8 cellular contexts compared by ENCODE assay signal in genomic region chr18:48975221-48975816, GRCh38. TPM values are rescaled to one million over a fixed set of nuclear protein-coding genes. Genes with fewer than 3 reads are reported as not detected.
DNase-seq lines count a peak whose midpoint lies in the region; ATAC-seq, FAIRE-seq and TF ChIP-seq lines count a peak whose summit lies in the region.

No MANE protein-coding gene starts in this region.

- CTCF ChIA-PET in A673 (lab: Charles Lee): interaction anchor here (0.6 kb wide), 1 partner anchor 23 kb away, joined by 7 read pairs; no protein-coding TSS in a partner anchor
- CTCF ChIA-PET in PC-9 (lab: Charles Lee): no interaction called here

- DNase-seq in A673 (ENCODE audit: low spot score) (no peak), PC-9 (no peak), esophagus squamous epithelium (lab: John Stamatoyannopoulos, UW) (no peak), osteocyte (ENCODE audit: extremely low spot score, unreplicated experiment) (no peak), H54 (ENCODE audit: insufficient read length, low spot score) (no peak), NCI-H446 treated with DMSO at 0.1 percent for 48 hours (lab: John Stamatoyannopoulos, UW) (no peak)

- H3K36me3 ChIP-seq in A673 (ENCODE audit: insufficient read depth, low read length, poor library complexity, severe bottlenecking): no peaks in the 10 kb centered on the region
- H3K36me3 ChIP-seq in PC-9 (ENCODE audit: low read depth): no peaks in the 10 kb centered on the region
- H3K36me3 ChIP-seq in esophagus squamous epithelium: no peaks in the 10 kb centered on the region

- H3K79me2 ChIP-seq in PC-9 (ENCODE audit: low read depth): no peaks in the 10 kb centered on the region

- H3K4me1 Mint-ChIP-seq in osteocyte (ENCODE audit: unreplicated experiment): peaks cover 18% of the 10 kb centered on the region

- H3K27me3 ChIP-seq in A673 (replicated peaks; ENCODE audit: insufficient read depth, low read depth, low read length, poor library complexity) (no peaks in the 10 kb centered on the region), PC-9 (ENCODE audit: insufficient read depth, low read depth) (no peaks in the 10 kb centered on the region), esophagus squamous epithelium (peaks cover 0 to 7% (median 0%) of the 10 kb centered on the region in 4 donors)

- no peaks in the 10 kb centered on the region for H4K20me1 ChIP-seq in PC-9 (ENCODE audit: insufficient read depth)

- peak; percentile 21 for ATAC-seq in GM21390 (IDR thresholded peaks at IDR 0.05; ENCODE audit: unreplicated experiment)
- ATAC-seq in GM18520 (IDR thresholded peaks at IDR 0.05; ENCODE audit: unreplicated experiment): no peak

- peak overlapping the region; percentile 71 for H3K27ac Mint-ChIP-seq in osteocyte (ENCODE audit: unreplicated experiment)

- H3F3A ChIP-seq in PC-9 (ENCODE audit: insufficient read depth, low read depth): peaks cover 29% of the 10 kb centered on the region

- no peaks in the 10 kb centered on the region for H3K27me3 Mint-ChIP-seq in osteocyte (ENCODE audit: unreplicated experiment)

- H3K4me1 ChIP-seq in A673 (ENCODE audit: insufficient read depth, low read length, poor library complexity, severe bottlenecking): no peaks in the 10 kb centered on the region
- H3K4me1 ChIP-seq in PC-9 (replicated peaks; ENCODE audit: insufficient read depth): peaks cover 33% of the 10 kb centered on the region
- peaks cover 15 to 32% (median 23%) of the 10 kb centered on the region in 3 donors for H3K4me1 ChIP-seq in esophagus squamous epithelium

- peak overlapping the region; percentile 67 for H3K27ac ChIP-seq in A673 (ENCODE audit: low read depth, low read length, poor library complexity, severe bottlenecking)
- peak overlapping the region; percentile 77 for H3K27ac ChIP-seq in PC-9
- H3K27ac ChIP-seq in esophagus squamous epithelium: peak overlapping the region; percentile 79 to 86 (median 84)

- no TSS peak for BruUV-seq in A673 (replicated peaks; lab: Mats Ljungman, UMichigan)
- no TSS peak for BruUV-seq in PC-9 (replicated peaks; lab: Mats Ljungman, UMichigan)

- POLR2A ChIA-PET in A673 (lab: Charles Lee; ENCODE audit: low non-redundant PET) (no interaction called here), PC-9 (lab: Charles Lee; ENCODE audit: unreplicated experiment) (interaction anchor here (0.6 kb wide), 1 partner anchor 16 kb away, joined by 5 read pairs; no protein-coding TSS in a partner anchor)

- H3K4me3 ChIP-seq in A673 (ENCODE audit: low read depth, low read length, poor library complexity, severe bottlenecking) (peak overlapping the region; percentile 64), PC-9 (peak overlapping the region; percentile 75), esophagus squamous epithelium (peak overlapping the region; percentile 74 to 79 (median 78))

- no peak for TF ChIP-seq CTCF in A673 (conservative IDR thresholded peaks at IDR 0.05; ENCODE audit: low read depth, low read length)
- TF ChIP-seq CTCF in PC-9 (conservative IDR thresholded peaks at IDR 0.05): no peak
- TF ChIP-seq CTCF in esophagus squamous epithelium (IDR thresholded peaks at IDR 0.05): no peak
- no peak for TF ChIP-seq CTCF in osteocyte (IDR thresholded peaks at IDR 0.05)

- H3K4me3 Mint-ChIP-seq in osteocyte (ENCODE audit: unreplicated experiment): peak overlapping the region; percentile 75

- 16 to 30% methylated on average over 4 to 10 of the region's 56 CpGs for WGBS in esophagus squamous epithelium, 2 donors

- no peaks in the 10 kb centered on the region for H3K9me3 Mint-ChIP-seq in osteocyte (ENCODE audit: unreplicated experiment)

- H3K9me2 ChIP-seq in PC-9 (ENCODE audit: insufficient read depth): no peaks in the 10 kb centered on the region

- FAIRE-seq in H54 (lab: Jason Lieb, UNC): no peak

- H3K9me3 ChIP-seq in A673 (ENCODE audit: low read depth, low read length, poor library complexity, severe bottlenecking) (no peaks in the 10 kb centered on the region), PC-9 (ENCODE audit: insufficient read depth, low read depth) (no peaks in the 10 kb centered on the region), esophagus squamous epithelium (no peaks in the 10 kb centered on the region)

- TF ChIP-seq POLR2A in esophagus squamous epithelium (IDR thresholded peaks at IDR 0.05) (peak in 1 of 4 donors; percentile 6), H54 (IDR thresholded peaks at IDR 0.05; ENCODE audit: low read depth, low read length) (no peak)

- H2AFZ ChIP-seq in PC-9: peak overlapping the region; percentile 92

- H3K4me2 ChIP-seq in PC-9: peak overlapping the region; percentile 86

- no peaks in the 10 kb centered on the region for H3K36me3 Mint-ChIP-seq in osteocyte (ENCODE audit: unreplicated experiment)

- intact Hi-C loops in A673 (cut with micrococcal nuclease; ENCODE audit: unreplicated experiment) (no loop called here), PC-9 (cut with micrococcal nuclease; ENCODE audit: unreplicated experiment) (no loop called here), esophagus squamous epithelium (cut with DNase I) (no loop called here)

RNA-seq across cellular contexts. Expression of gene SMAD7, which starts 24.6 kb away (rescaled TPM):
- 11.4 and 12.0 TPM in 2 replicates for total RNA-seq in A673 (2021)
- 5.0 and 5.8 TPM in 2 replicates for total RNA-seq in PC-9 (2021)
- total RNA-seq in esophagus squamous epithelium: 10 to 100 TPM in 2 of 4 donors, 1 to 10 TPM in 2; 4.2 to 26.5 (median 9.0) TPM
- total RNA-seq in osteocyte: 53.6 and 55.8 TPM in 2 replicates
